9 cellular contexts compared by ENCODE assay signal in genomic region chr1:100188617-100189016, GRCh38. TPM values are rescaled to one million over a fixed set of nuclear protein-coding genes. Genes with fewer than 3 reads are reported as not detected.
DNase-seq lines count a peak whose midpoint lies in the region; ATAC-seq and TF ChIP-seq lines count a peak whose summit lies in the region.
"Had no signal": no experiment of that assay in that cellular context is flagged by ENCODE, and none has a peak within 500 bp of the region (broad histone marks: within the 10 kb centered on the region; RNA-seq: fewer than 3 reads in every experiment).

No MANE protein-coding gene starts in this region.

- no peak overlapping the region for H3K4me3 ChIP-seq in prostate gland

- intact Hi-C loops in prostate gland (cut with DNase I) = no loop called here

- no peak for TF ChIP-seq POLR2A in prostate gland (IDR thresholded peaks at IDR 0.05)

- H3K4me1 ChIP-seq in prostate gland (replicated peaks) = no peaks in the 10 kb centered on the region

- no peak overlapping the region for H3K4me3 Mint-ChIP-seq in activated T-helper 17 cell treated with anti-CD3 and anti-CD28 coated beads, Interleukin-2, amount 50 U/mL, for 72 hours
- H3K4me3 Mint-ChIP-seq: dendritic cell treated with granulocyte-macrophage colony-stimulating factor and Interleukin-4, amounts not matched to agents 40 ng/mL and 50 ng/mL, for 4 days had no signal

- no peaks in the 10 kb centered on the region for H3K27me3 Mint-ChIP-seq in activated T-helper 17 cell treated with anti-CD3 and anti-CD28 coated beads, Interleukin-2, amount 50 U/mL, for 72 hours
- H3K27me3 Mint-ChIP-seq: dendritic cell treated with granulocyte-macrophage colony-stimulating factor and Interleukin-4, amounts not matched to agents 40 ng/mL and 50 ng/mL, for 4 days had no signal

- TF ChIP-seq CTCF in GM10248 (IDR thresholded peaks at IDR 0.05; ENCODE audit: control extremely low read depth, extremely low read depth, low read depth, missing control alignments) (no peak), prostate gland (IDR thresholded peaks at IDR 0.05) (no peak)

- DNase-seq in GM10248 (ENCODE audit: extremely low spot score) = peak; percentile 16
- DNase-seq in KBM-7 = peak; percentile 74
- peak in 39 of 56 donors; percentile 1 to 73 (median 20) for DNase-seq in amygdala (lab: John Stamatoyannopoulos, UW)
- DNase-seq in midbrain (lab: John Stamatoyannopoulos, UW) = peak; percentile 74
- no peak for DNase-seq in NK-92 treated with Interleukin-12 subunit alpha and Interleukin-12 subunit beta, amount 100 ng/mL, for 24 hours (lab: John Stamatoyannopoulos, UW)
- DNase-seq in activated T-cell treated with anti-CD3 and anti-CD28 coated beads, Interleukin-2, amount 50 U/mL, for 1 hour = no peak
- DNase-seq in prostate gland (ENCODE audit: low spot score) = no peak

- CTCF ChIA-PET in GM10248 (lab: Yijun Ruan, JAX) = interaction anchor here (1.0 kb wide), 1 partner anchor 13 kb away, joined by 3 read pairs; no protein-coding TSS in a partner anchor

- in situ Hi-C loops in KBM-7 (cut with MboI; ENCODE audit: low pct_unique_long_range_greater_than_20kb, low sequenced_read_pairs) = no loop called here

- POLR2A ChIA-PET in GM10248 (lab: Yijun Ruan, JAX) = no interaction called here

- H3K4me1 Mint-ChIP-seq in activated T-helper 17 cell treated with anti-CD3 and anti-CD28 coated beads, Interleukin-2, amount 50 U/mL, for 72 hours = no peaks in the 10 kb centered on the region

- ATAC-seq in activated T-helper 17 cell treated with anti-CD3 and anti-CD28 coated beads, Interleukin-2, amount 50 U/mL, for 72 hours (replicated peaks) = no peak

- no peaks in the 10 kb centered on the region for H3K9me3 Mint-ChIP-seq in activated T-helper 17 cell treated with anti-CD3 and anti-CD28 coated beads, Interleukin-2, amount 50 U/mL, for 72 hours
- H3K9me3 Mint-ChIP-seq: dendritic cell treated with granulocyte-macrophage colony-stimulating factor and Interleukin-4, amounts not matched to agents 40 ng/mL and 50 ng/mL, for 4 days had no signal

- peaks cover 18% of the 10 kb centered on the region for H3K36me3 Mint-ChIP-seq in activated T-helper 17 cell treated with anti-CD3 and anti-CD28 coated beads, Interleukin-2, amount 50 U/mL, for 72 hours (ENCODE audit: low read depth)

- 18% methylated on average over 3 of the region's 3 CpGs for WGBS in prostate gland

- no peaks in the 10 kb centered on the region for H3K36me3 ChIP-seq in prostate gland

- H3K27ac Mint-ChIP-seq in activated T-helper 17 cell treated with anti-CD3 and anti-CD28 coated beads, Interleukin-2, amount 50 U/mL, for 72 hours = no peak overlapping the region
- H3K27ac Mint-ChIP-seq: dendritic cell treated with granulocyte-macrophage colony-stimulating factor and Interleukin-4, amounts not matched to agents 40 ng/mL and 50 ng/mL, for 4 days had no signal

- no peak overlapping the region for H3K27ac ChIP-seq in prostate gland

- H3K9me3 ChIP-seq in prostate gland = no peaks in the 10 kb centered on the region

- H3K27me3 ChIP-seq in prostate gland (replicated peaks; ENCODE audit: insufficient read depth) = no peaks in the 10 kb centered on the region

RNA-seq across cellular contexts. Expression of gene LRRC39, which starts 10.6 kb away (rescaled TPM):
- 1 to 10 TPM in 1 of 2 donors, under 1 TPM in 1; 0.82 to 1.0 TPM for total RNA-seq in activated T-helper 17 cell treated with anti-CD3 and anti-CD28 coated beads, Interleukin-2, amount 50 U/mL, for 72 hours
- total RNA-seq in prostate gland = 1 to 10 TPM in 1 of 2 donors, under 1 TPM in 1; 0.68 to 1.5 TPM

RNA-seq across cellular contexts. Expression of gene TRMT13, which starts 55.7 kb away (rescaled TPM):
- 10 to 100 TPM; 18.4 to 23.5 TPM for total RNA-seq in activated T-helper 17 cell treated with anti-CD3 and anti-CD28 coated beads, Interleukin-2, amount 50 U/mL, for 72 hours
- total RNA-seq in prostate gland = 10 to 100 TPM; 11.7 to 17.4 TPM

RNA-seq across cellular contexts. Expression of gene SASS6, which starts 55.9 kb away (rescaled TPM):
- total RNA-seq in activated T-helper 17 cell treated with anti-CD3 and anti-CD28 coated beads, Interleukin-2, amount 50 U/mL, for 72 hours = 10 to 100 TPM; 14.1 to 14.3 TPM
- total RNA-seq in prostate gland = 1 to 10 TPM; 4.0 to 6.2 TPM

Comparison
In these comparisons a context has a peak if more than half of its experiments do, and no peak if none do; other contexts are left out.
1. DNase-seq: peak in GM10248 (single experiment), KBM-7 (single experiment), amygdala (39 of 56) and midbrain (single experiment); none in NK-92 treated with Interleukin-12 subunit alpha and Interleukin-12 subunit beta, amount 100 ng/mL, for 24 hours (single experiment), activated T-cell treated with anti-CD3 and anti-CD28 coated beads, Interleukin-2, amount 50 U/mL, for 1 hour (single experiment) and prostate gland (single experiment).